ENCODE assay signal across 8 cellular contexts in the genomic region with DNA sequence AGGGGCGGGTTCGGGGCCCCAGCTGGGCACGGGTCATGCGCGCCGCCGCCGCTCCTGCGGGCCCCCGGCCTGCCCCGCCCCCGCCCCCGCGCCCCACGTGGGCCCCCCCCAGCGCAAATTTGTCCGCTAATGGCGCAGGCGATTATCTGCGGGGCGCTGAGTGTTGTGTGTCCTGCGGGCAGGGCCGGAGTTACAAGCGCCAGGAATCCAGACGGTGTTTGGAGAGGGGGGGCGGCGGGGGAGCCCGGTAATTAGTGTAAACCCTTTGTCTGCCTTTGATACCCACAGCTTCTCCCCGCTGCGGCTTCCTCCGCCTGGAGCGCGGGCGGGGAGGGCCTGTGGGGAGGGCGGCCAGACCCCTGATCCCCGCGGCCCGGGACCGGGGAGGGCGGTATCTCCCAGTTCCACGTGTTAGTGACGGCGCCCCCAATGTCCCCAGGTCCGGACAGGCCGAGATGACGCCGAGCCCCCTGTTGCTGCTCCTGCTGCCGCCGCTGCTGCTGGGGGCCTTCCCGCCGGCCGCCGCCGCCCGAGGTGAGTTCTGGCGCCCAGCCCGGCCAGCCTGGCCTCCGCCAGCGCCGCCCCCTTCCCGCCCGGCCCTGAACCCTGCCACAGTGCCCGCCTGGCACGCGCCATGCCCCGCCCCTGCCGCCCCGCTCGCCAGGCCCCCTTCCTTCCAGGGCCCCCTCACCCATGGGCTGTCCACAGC. TPM values are rescaled to one million over a fixed set of nuclear protein-coding genes. Genes with fewer than 3 reads are reported as not detected.
DNase-seq lines count a peak whose midpoint lies in the region; ATAC-seq and TF ChIP-seq lines count a peak whose summit lies in the region.

No MANE protein-coding gene starts in this region.

- peak overlapping the region; percentile 58 for H3K4me3 ChIP-seq in AG04450 (ENCODE audit: low read depth, low read length)

- H3K36me3 Mint-ChIP-seq in osteocyte (ENCODE audit: unreplicated experiment), result no peaks in the 10 kb centered on the region

- H3K27me3 Mint-ChIP-seq in osteocyte (ENCODE audit: unreplicated experiment), result peaks cover 2% of the 10 kb centered on the region

- H3K4me3 Mint-ChIP-seq in osteocyte (ENCODE audit: unreplicated experiment), result peak overlapping the region; percentile 62

- peaks cover 2% of the 10 kb centered on the region for H3K9me3 Mint-ChIP-seq in osteocyte (ENCODE audit: unreplicated experiment)

- peaks cover 18% of the 10 kb centered on the region for H3K4me1 Mint-ChIP-seq in osteocyte (ENCODE audit: unreplicated experiment)

- ATAC-seq in GM19351 (IDR thresholded peaks at IDR 0.05; ENCODE audit: unreplicated experiment) (no peak), GM19467 (IDR thresholded peaks at IDR 0.05; ENCODE audit: unreplicated experiment) (no peak)

- H3K27ac Mint-ChIP-seq in osteocyte (ENCODE audit: unreplicated experiment), result no peak overlapping the region

- no peak overlapping the region for H3K27ac ChIP-seq in AG04450 (ENCODE audit: low read depth, low read length)
- H3K27ac ChIP-seq in epithelial cell of prostate, result peak overlapping the region; percentile 95

- TF ChIP-seq CTCF in AG04450 (IDR thresholded peaks at IDR 0.05; ENCODE audit: low read depth, low read length), result no peak
- TF ChIP-seq CTCF in osteocyte (IDR thresholded peaks at IDR 0.05), result no peak

- H3K27me3 ChIP-seq in AG04450 (ENCODE audit: control insufficient read depth, insufficient read depth, low read length), result peaks cover 19% of the 10 kb centered on the region

- POLR2A ChIA-PET in AG04450 (lab: Yijun Ruan, JAX), result no interaction called here

- CTCF ChIA-PET in AG04450 (lab: Charles Lee), result no interaction called here

- DNase-seq in AG04450 (ENCODE audit: low read depth, low spot score) (no peak), HT-29 (ENCODE audit: low spot score) (peak; percentile 74), epithelial cell of prostate (ENCODE audit: low read depth, low spot score) (no peak), osteocyte (ENCODE audit: extremely low spot score, unreplicated experiment) (no peak), cerebellum (ENCODE audit: low spot score) (no peak)
- DNase-seq in activated CD4-positive, alpha-beta T cell treated with anti-CD3 and anti-CD28 coated beads, Interleukin-2, amount 50 U/mL, for 4 hours, result peak; percentile 24 to 36

- H3K9me3 ChIP-seq in AG04450 (ENCODE audit: control insufficient read depth, insufficient read depth, low read length), result peaks cover 4% of the 10 kb centered on the region; the same call in 1 of the 2 replicates

RNA-seq across cellular contexts. Expression of a gene that starts 0.8 kb away (rescaled TPM):
- 11.2 and 22.3 TPM in 2 replicates for polyA plus RNA-seq in AG04450 (2011; rRNA removed)
- polyA minus RNA-seq in AG04450 (2011; rRNA and poly(A)+ RNA removed), result 62.4 and 108 TPM in 2 replicates
- 74.9 and 76.9 TPM in 2 replicates for total RNA-seq in HT-29 (2014; rRNA removed; shearing (Covaris generic))
- 56.9 and 59.8 TPM in 2 replicates for total RNA-seq in osteocyte
- 5.3 TPM for total RNA-seq in cerebellum

RNA-seq across cellular contexts. Expression of a gene that starts 19.0 kb away (rescaled TPM):
- 0.05 and 0.06 TPM in 2 replicates for polyA plus RNA-seq in AG04450 (2011; rRNA removed)
- not detected in 2 replicates for polyA minus RNA-seq in AG04450 (2011; rRNA and poly(A)+ RNA removed)
- 5.8 and 6.2 TPM in 2 replicates for total RNA-seq in HT-29 (2014; rRNA removed; shearing (Covaris generic))
- total RNA-seq in osteocyte (0.78 and 0.83 TPM in 2 replicates), cerebellum (3.0 TPM)

RNA-seq across cellular contexts. Expression of a gene that starts 25.3 kb away (rescaled TPM):
- 3.9 and 5.9 TPM in 2 replicates for polyA plus RNA-seq in AG04450 (2011; rRNA removed)
- 1.7 and 3.4 TPM in 2 replicates for polyA minus RNA-seq in AG04450 (2011; rRNA and poly(A)+ RNA removed)
- 39.7 and 53.5 TPM in 2 replicates for total RNA-seq in HT-29 (2014; rRNA removed; shearing (Covaris generic))
- total RNA-seq in osteocyte, result 58.0 and 67.8 TPM in 2 replicates
- total RNA-seq in cerebellum, result 16.7 TPM

RNA-seq across cellular contexts. Expression of a gene that starts 38.8 kb away (rescaled TPM):
- polyA plus RNA-seq in AG04450 (2011; rRNA removed), result 4.5 and 6.0 TPM in 2 replicates
- polyA minus RNA-seq in AG04450 (2011; rRNA and poly(A)+ RNA removed), result 3.0 and 3.5 TPM in 2 replicates
- total RNA-seq in HT-29 (2014; rRNA removed; shearing (Covaris generic)), result 46.7 and 50.5 TPM in 2 replicates
- total RNA-seq in osteocyte (17.9 and 18.5 TPM in 2 replicates), cerebellum (7.3 TPM)

Comparison
In these comparisons a context has a peak if more than half of its experiments do, and no peak if none do; other contexts are left out.
1. DNase-seq: peak in HT-29 (single experiment) and activated CD4-positive, alpha-beta T cell treated with anti-CD3 and anti-CD28 coated beads, Interleukin-2, amount 50 U/mL, for 4 hours (2 of 2); none in AG04450 (single experiment), epithelial cell of prostate (single experiment), osteocyte (single experiment) and cerebellum (single experiment).